ENCODE assay signal across 8 cellular contexts in the genomic region with DNA sequence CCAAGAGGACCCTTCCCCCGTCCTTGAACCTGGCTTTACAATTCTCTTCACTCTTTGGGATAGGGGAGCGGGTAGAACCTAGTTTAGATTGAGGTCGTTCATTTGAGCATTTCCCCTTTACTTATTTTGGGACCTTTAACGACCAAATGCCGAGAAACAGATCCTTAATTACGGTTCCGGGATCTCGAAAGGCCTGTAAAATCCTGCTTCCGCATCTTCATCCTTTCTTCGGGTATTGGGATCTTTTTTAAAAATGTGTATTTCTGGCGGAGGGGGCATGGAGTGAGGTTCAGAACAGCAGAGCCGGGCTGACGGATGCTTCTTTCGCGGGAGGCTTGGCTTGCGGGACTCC. TPM values are rescaled to one million over a fixed set of nuclear protein-coding genes. Genes with fewer than 3 reads are reported as not detected.
DNase-seq lines count a peak whose midpoint lies in the region; ATAC-seq, FAIRE-seq and TF ChIP-seq lines count a peak whose summit lies in the region.

No MANE protein-coding gene starts in this region.

- TF ChIP-seq POLR2A in upper lobe of left lung (IDR thresholded peaks at IDR 0.05), result no peak

- H3K27ac Mint-ChIP-seq in activated naive CD4-positive, alpha-beta T cell treated with anti-CD3 and anti-CD28 coated beads for 36 hours, result peak overlapping the region; percentile 96
- peak overlapping the region; percentile 97 for H3K27ac Mint-ChIP-seq in astrocyte (ENCODE audit: unreplicated experiment)

- H3K36me3 ChIP-seq in astrocyte (ENCODE audit: insufficient read depth, low read length), result no peaks in the 10 kb centered on the region
- no peaks in the 10 kb centered on the region for H3K36me3 ChIP-seq in lung (ENCODE audit: control insufficient read depth in 2 of 2, insufficient read depth in 2 of 2, low read length in 2 of 2)
- no peaks in the 10 kb centered on the region for H3K36me3 ChIP-seq in upper lobe of left lung

- H3K9me3 ChIP-seq in astrocyte (ENCODE audit: insufficient read depth, low read depth, low read length), result no peaks in the 10 kb centered on the region
- H3K9me3 ChIP-seq in lung (ENCODE audit: control insufficient read depth in 2 of 2, insufficient read depth in 1 of 2, low read length in 1 of 2), result no peaks in the 10 kb centered on the region
- H3K9me3 ChIP-seq in upper lobe of left lung, result no peaks in the 10 kb centered on the region

- H3K9ac ChIP-seq in astrocyte (ENCODE audit: low read length), result peak overlapping the region; percentile 99

- 2 to 3% methylated on average over 16 of the region's 16 CpGs for WGBS in lung, 2 donors
- WGBS in upper lobe of left lung, 2 donors, result 2 to 4% methylated on average over 16 of the region's 16 CpGs

- no peaks in the 10 kb centered on the region for H3K27me3 Mint-ChIP-seq in activated naive CD4-positive, alpha-beta T cell treated with anti-CD3 and anti-CD28 coated beads for 36 hours (ENCODE audit: low read depth)
- no peaks in the 10 kb centered on the region for H3K27me3 Mint-ChIP-seq in astrocyte (ENCODE audit: low read depth, unreplicated experiment)

- H3K4me3 Mint-ChIP-seq in activated naive CD4-positive, alpha-beta T cell treated with anti-CD3 and anti-CD28 coated beads for 36 hours, result peak overlapping the region; percentile 91
- peak overlapping the region; percentile 90 for H3K4me3 Mint-ChIP-seq in astrocyte (ENCODE audit: unreplicated experiment)

- FAIRE-seq in astrocyte (lab: Jason Lieb, UNC), result no peak

- peaks cover 5% of the 10 kb centered on the region for H3K36me3 Mint-ChIP-seq in activated naive CD4-positive, alpha-beta T cell treated with anti-CD3 and anti-CD28 coated beads for 36 hours (ENCODE audit: low read depth)
- peaks cover 2% of the 10 kb centered on the region for H3K36me3 Mint-ChIP-seq in astrocyte (ENCODE audit: low read depth, unreplicated experiment)

- intact Hi-C loops in activated naive CD4-positive, alpha-beta T cell treated with anti-CD3 and anti-CD28 coated beads for 36 hours (cut with micrococcal nuclease), result loop anchor here (1.0 to 5.0 kb wide), 9 partner anchors 73 to 1661 kb away; partner anchors contain the start of genes APIP, CAPRIN1, CD59 and PAX6

- peaks cover 6% of the 10 kb centered on the region for H3K4me1 ChIP-seq in astrocyte (ENCODE audit: insufficient read depth, low read length)
- H3K4me1 ChIP-seq in lung (ENCODE audit: control insufficient read depth in 2 of 2, insufficient read depth in 2 of 2, low read length in 2 of 2), result peaks cover 0 to 7% of the 10 kb centered on the region in 2 donors
- peaks cover 15 to 34% (median 17%) of the 10 kb centered on the region in 4 donors for H3K4me1 ChIP-seq in upper lobe of left lung

- H3K27ac ChIP-seq in astrocyte (ENCODE audit: low read depth, low read length) (peak overlapping the region; percentile 98), lung (ENCODE audit: low read depth in 1 of 2, low read length in 1 of 2) (peak overlapping the region; percentile 100), upper lobe of left lung (peak overlapping the region; percentile 98 to 100 (median 100))

- H4K20me1 ChIP-seq in astrocyte (ENCODE audit: insufficient read depth, low read length), result peaks cover 33% of the 10 kb centered on the region

- H3K4me3 ChIP-seq in astrocyte (ENCODE audit: insufficient read depth, low read depth, low read length) (peak overlapping the region; percentile 78), lung (peak overlapping the region; percentile 98), upper lobe of left lung (peak overlapping the region; percentile 0 to 86 (median 60))

- H3K27me3 ChIP-seq in astrocyte (ENCODE audit: insufficient read depth, low read length), result no peaks in the 10 kb centered on the region
- H3K27me3 ChIP-seq in lung (ENCODE audit: control insufficient read depth, insufficient read depth), result no peaks in the 10 kb centered on the region
- H3K27me3 ChIP-seq in upper lobe of left lung, result no peaks in the 10 kb centered on the region

- DNase-seq in activated naive CD4-positive, alpha-beta T cell treated with anti-CD3 and anti-CD28 coated beads for 36 hours, result no peak
- DNase-seq in activated naive CD4-positive, alpha-beta T cell (lab: John Stamatoyannopoulos, UW), result no peak
- no peak for DNase-seq in astrocyte (ENCODE audit: low read depth)
- DNase-seq in lung (ENCODE audit: low spot score), result no peak
- no peak for DNase-seq in upper lobe of left lung
- DNase-seq in GF-D8 (lab: John Stamatoyannopoulos, UW), result no peak
- no peak for DNase-seq in NCI-H345 (lab: John Stamatoyannopoulos, UW)

- TF ChIP-seq EP300 in upper lobe of left lung (IDR thresholded peaks at IDR 0.05), result no peak

- H3K4me2 ChIP-seq in astrocyte (ENCODE audit: low read length), result peak overlapping the region; percentile 89

- H3K4me1 Mint-ChIP-seq in activated naive CD4-positive, alpha-beta T cell treated with anti-CD3 and anti-CD28 coated beads for 36 hours (ENCODE audit: low read depth), result peaks cover 27% of the 10 kb centered on the region
- peaks cover 5% of the 10 kb centered on the region for H3K4me1 Mint-ChIP-seq in astrocyte (ENCODE audit: low read depth, unreplicated experiment)

- H3K9me3 Mint-ChIP-seq in activated naive CD4-positive, alpha-beta T cell treated with anti-CD3 and anti-CD28 coated beads for 36 hours, result peaks cover 2% of the 10 kb centered on the region
- no peaks in the 10 kb centered on the region for H3K9me3 Mint-ChIP-seq in astrocyte (ENCODE audit: unreplicated experiment)

- no peak for TF ChIP-seq CTCF in astrocyte (IDR thresholded peaks at IDR 0.05; ENCODE audit: insufficient read depth, low read depth, low read length)
- no peak for TF ChIP-seq CTCF in lung (IDR thresholded peaks at IDR 0.05; ENCODE audit: control extremely low read depth, extremely low read depth)
- TF ChIP-seq CTCF in upper lobe of left lung (IDR thresholded peaks at IDR 0.05), result no peak

- H3K79me2 ChIP-seq in astrocyte (ENCODE audit: insufficient read depth, low read length), result peaks cover 45% of the 10 kb centered on the region

- CTCF ChIA-PET in activated naive CD4-positive, alpha-beta T cell treated with anti-CD3 and anti-CD28 coated beads for 36 hours (lab: Charles Lee), result no interaction called here

- H2AFZ ChIP-seq in astrocyte (ENCODE audit: low read depth, low read length), result peak overlapping the region; percentile 77

- ATAC-seq in lung (ENCODE audit: insufficient read depth, low FRiP score) (no peak), upper lobe of left lung (ENCODE audit: low FRiP score in 2 of 2) (no peak), HG03521 (IDR thresholded peaks at IDR 0.05; ENCODE audit: unreplicated experiment) (no peak)

RNA-seq across cellular contexts. Expression of gene HIPK3, which starts 0.4 kb away (rescaled TPM):
- total RNA-seq in activated naive CD4-positive, alpha-beta T cell treated with anti-CD3 and anti-CD28 coated beads for 36 hours, result 10 to 100 TPM; 23.9 to 24.0 TPM
- 73.2 and 78.5 TPM in 2 replicates for total RNA-seq in astrocyte
- 100 to 1,000 TPM; 115 to 189 TPM for total RNA-seq in lung
- polyA plus RNA-seq in lung, result 10 to 100 TPM; 17.9 to 28.1 TPM
- 100 to 1,000 TPM in 4 of 6 donors, 10 to 100 TPM in 2; 63.9 to 149 (median 133) TPM for total RNA-seq in upper lobe of left lung
